In genomic region chr19:40659566-40659965, GRCh38 we compare ENCODE assay signal across 30 cellular contexts.
"Had no signal": no experiment of that assay in that cellular context is flagged by ENCODE, and none has a peak within 500 bp of the region (broad histone marks: within the 10 kb centered on the region; RNA-seq: fewer than 3 reads in every experiment).

No MANE protein-coding gene starts in this region.

- H3K36me3 ChIP-seq: esophagus squamous epithelium, heart left ventricle, neutrophil, ovary, thyroid gland, upper lobe of left lung had no signal

- H3K9me3 ChIP-seq: esophagus squamous epithelium, heart left ventricle, mucosa of descending colon, neutrophil, ovary, thyroid gland, upper lobe of left lung had no signal

- H3K27me3 ChIP-seq: esophagus squamous epithelium, heart left ventricle, ovary, thyroid gland, upper lobe of left lung had no signal

- H3K27ac ChIP-seq: heart left ventricle, neutrophil, ovary, thyroid gland, upper lobe of left lung had no signal

- ATAC-seq: heart left ventricle; left lobe of liver; mucosa of descending colon; sciatic nerve; stimulated activated naive CD8-positive, alpha-beta T cell treated with anti-CD3 and anti-CD28 coated beads, Interleukin-15, Interleukin-2, amounts not matched to agents 100 U/mL and 50 U/mL, for 24 hours; WTC11 had no signal

- DNase-seq: activated CD4-positive, alpha-beta memory T cell treated with anti-CD3 and anti-CD28 coated beads, Interleukin-2, amount 10 ng/mL, durations not matched to agents 7 days and 5 days; activated CD4-positive, alpha-beta T cell treated with anti-CD3 and anti-CD28 coated beads for 1 hour; activated CD4-positive, alpha-beta T cell treated with anti-CD3 and anti-CD28 coated beads, Interleukin-2, amount 10 ng/mL, durations not matched to agents 7 days and 5 days; activated CD8-positive, alpha-beta memory T cell treated with anti-CD3 and anti-CD28 coated beads, Interleukin-2, amount 50 U/mL, for 48 hours; activated gamma-delta T cell treated with Interleukin-2 at 50 U/mL for 16 hours; activated naive CD4-positive, alpha-beta T cell treated with anti-CD3 and anti-CD28 coated beads, Interleukin-2, amount 50 U/mL, for 16 hours; activated T-cell treated with anti-CD3 and anti-CD28 coated beads, Interleukin-2, amount 50 U/mL, for 24 hours; amygdala; caudate nucleus; endodermal cell; esophagus squamous epithelium; hypothalamus; immature natural killer cell; mesendoderm; mucosa of descending colon; ovary; stimulated activated CD4-positive, alpha-beta T cell treated with anti-CD3 and anti-CD28 coated beads, Interleukin-12 subunit alpha, Interleukin-12 subunit beta, amount 100 ng/mL, for 4 hours; stimulated activated CD4-positive, alpha-beta T cell treated with anti-CD3 and anti-CD28 coated beads, Interleukin-4, amount 100 ng/mL, for 1 hour; stimulated activated naive CD8-positive, alpha-beta T cell treated with anti-CD3 and anti-CD28 coated beads, Interleukin-15, Interleukin-2, amounts not matched to agents 100 U/mL and 50 U/mL, for 24 hours; substantia nigra; T1000; thyroid gland; upper lobe of left lung had no signal

- H3K4me3 ChIP-seq: esophagus squamous epithelium, heart left ventricle, lung, mucosa of descending colon, ovary, skin epidermis, thyroid gland, upper lobe of left lung had no signal
